Comparison of ENCODE assay signal across 10 cellular contexts in genomic region chr14:68940614-68941185, GRCh38. TPM values are rescaled to one million over a fixed set of nuclear protein-coding genes. Genes with fewer than 3 reads are reported as not detected.
A peak's percentile ranks its signal among the peaks of the same experiment; 100 is the strongest.
DNase-seq lines count a peak whose midpoint lies in the region; ATAC-seq and TF ChIP-seq lines count a peak whose summit lies in the region.
"Had no signal": no experiment of that assay in that cellular context is flagged by ENCODE, and none has a peak within 500 bp of the region (broad histone marks: within the 10 kb centered on the region; RNA-seq: fewer than 3 reads in every experiment).

No MANE protein-coding gene starts in this region.

- H3K27me3 ChIP-seq in IMR-90 (ENCODE audit: control insufficient read depth, insufficient read depth, low read length) (no peaks in the 10 kb centered on the region), body of pancreas (no peaks in the 10 kb centered on the region), mesendoderm (ENCODE audit: insufficient read depth, low read length, poor library complexity) (no peaks in the 10 kb centered on the region), thoracic aorta (replicated peaks; ENCODE audit: insufficient read depth) (no peaks in the 10 kb centered on the region)

- H4K5ac ChIP-seq in IMR-90 (ENCODE audit: low read depth, low read length) (peak overlapping the region; percentile 56), mesendoderm (ENCODE audit: low read length) (no peak overlapping the region)

- H3K23ac ChIP-seq in IMR-90 (ENCODE audit: low read depth, low read length) (peak overlapping the region; percentile 71; the same call in 1 of the 2 replicates), mesendoderm (ENCODE audit: low read length) (no peak overlapping the region)

- H4K8ac ChIP-seq in IMR-90 (ENCODE audit: low read depth in 2 of 2, low read length in 2 of 2) (peak overlapping the region; percentile 45 to 81; a peak in 3 of 4 replicates), mesendoderm (ENCODE audit: low read depth, low read length) (no peak overlapping the region)

- peaks cover 100% of the 10 kb centered on the region for H4K20me1 ChIP-seq in IMR-90 (ENCODE audit: insufficient read depth, low read length)

- H3K56ac ChIP-seq in IMR-90 (ENCODE audit: extremely low read depth, insufficient read depth, low read length): peak overlapping the region; percentile 12
- no peak overlapping the region for H3K56ac ChIP-seq in mesendoderm (ENCODE audit: low read length)

- no peak for TF ChIP-seq RAD21 in IMR-90 (IDR thresholded peaks at IDR 0.05; ENCODE audit: low read length)

- no peak overlapping the region for H2AK9ac ChIP-seq in IMR-90 (replicated peaks; ENCODE audit: low read depth, low read length, poor library complexity)

- no peak overlapping the region for H3K27ac Mint-ChIP-seq in activated CD4-positive, alpha-beta T cell treated with anti-CD3 and anti-CD28 coated beads, Interleukin-2, amount 10 ng/mL, durations not matched to agents 24 days and 14 days

- WGBS in IMR-90 (ENCODE audit: extremely low coverage in 2 of 2, insufficient read length in 1 of 2), 2 experiments: 50% methylated on average over 1 of the region's 3 CpGs; no CpG with 5 or more reads in 1 of the 2 experiments
- WGBS in body of pancreas, 2 donors: 84 to 85% methylated on average over 3 of the region's 3 CpGs
- no CpG with 5 or more reads among the region's 3 CpGs for WGBS in mesendoderm (ENCODE audit: extremely low coverage, insufficient coverage, low lambda C conversion rate)

- peaks cover 88% of the 10 kb centered on the region for H3K79me2 ChIP-seq in mesendoderm (ENCODE audit: control insufficient read depth, insufficient read depth, low read length)

- CTCF ChIA-PET in IMR-90 (lab: Yijun Ruan, JAX): interaction anchor here (0.7 to 1.5 kb wide), 4 partner anchors 11 to 153 kb away, joined by 3 to 4 read pairs (median 4); no protein-coding TSS in a partner anchor

- H3K4me2 ChIP-seq in IMR-90 (ENCODE audit: low read depth, low read length) (no peak overlapping the region), mesendoderm (ENCODE audit: low read length) (no peak overlapping the region)

- H3K9me3 ChIP-seq in IMR-90 (ENCODE audit: control insufficient read depth, insufficient read depth, low read length) (no peaks in the 10 kb centered on the region), body of pancreas (no peaks in the 10 kb centered on the region), thoracic aorta (no peaks in the 10 kb centered on the region)

- H3K79me1 ChIP-seq in IMR-90 (ENCODE audit: low read depth in 1 of 2, low read length in 2 of 2): peaks cover 0 to 75% of the 10 kb centered on the region in 2 experiments; a peak in 2 of 4 replicates
- H3K79me1 ChIP-seq in mesendoderm (ENCODE audit: low read length): peaks cover 28% of the 10 kb centered on the region

- POLR2A ChIA-PET in IMR-90 (lab: Charles Lee; ENCODE audit: unreplicated experiment): interaction anchor here (1.8 kb wide), 1 partner anchor 37 kb away, joined by 10 read pairs; no protein-coding TSS in a partner anchor

- H3K9me3 Mint-ChIP-seq in activated CD4-positive, alpha-beta T cell treated with anti-CD3 and anti-CD28 coated beads, Interleukin-2, amount 10 ng/mL, durations not matched to agents 24 days and 14 days: no peaks in the 10 kb centered on the region

- H3K9ac ChIP-seq in IMR-90 (ENCODE audit: low read depth, low read length) (peak overlapping the region; percentile 1; the same call in 1 of the 2 replicates), mesendoderm (ENCODE audit: low read length) (no peak overlapping the region)

- H2BK15ac ChIP-seq in IMR-90 (ENCODE audit: low read depth, low read length) (0 out of 3 replicates have a peak overlapping the region, but pooled peaks have one; percentile 16), mesendoderm (replicated peaks; ENCODE audit: low read depth) (no peak overlapping the region)

- intact Hi-C loops in IMR-90 (cut with micrococcal nuclease): loop anchor here (2.0 kb wide), 1 partner anchor 36 kb away; no protein-coding TSS in a partner anchor
- intact Hi-C loops in body of pancreas (cut with DNase I): no loop called here
- intact Hi-C loops in activated CD4-positive, alpha-beta T cell treated with anti-CD3 and anti-CD28 coated beads, Interleukin-2, amount 10 ng/mL, durations not matched to agents 24 days and 14 days (cut with micrococcal nuclease): no loop called here

- no peaks in the 10 kb centered on the region for H3K36me3 Mint-ChIP-seq in activated CD4-positive, alpha-beta T cell treated with anti-CD3 and anti-CD28 coated beads, Interleukin-2, amount 10 ng/mL, durations not matched to agents 24 days and 14 days (ENCODE audit: low read depth)

- H2BK5ac ChIP-seq in IMR-90 (ENCODE audit: low read depth, low read length, poor library complexity, severe bottlenecking) (peak overlapping the region; percentile 91), mesendoderm (ENCODE audit: low read length) (peak overlapping the region; percentile 43)

- H3K27ac ChIP-seq in IMR-90 (ENCODE audit: insufficient read depth, low read length): peak overlapping the region; percentile 63
- H3K27ac ChIP-seq in body of pancreas: peak overlapping the region; percentile 68 to 91 (median 89)
- H3K27ac ChIP-seq in mesendoderm (ENCODE audit: low read depth, low read length): peak overlapping the region; percentile 77
- H3K27ac ChIP-seq in thoracic aorta: peak overlapping the region; percentile 94 to 97

- in situ Hi-C loops in IMR-90 (cut with MboI; ENCODE audit: low sequenced_read_pairs): no loop called here

- DNase-seq in IMR-90 (no peak), body of pancreas (no peak), mesendoderm (no peak), thoracic aorta (ENCODE audit: low spot score) (no peak), medulla oblongata (ENCODE audit: extremely low spot score) (no peak)
- DNase-seq in activated CD4-positive, alpha-beta T cell treated with anti-CD3 and anti-CD28 coated beads, Interleukin-2, amount 10 ng/mL, durations not matched to agents 24 days and 14 days: no peak
- DNase-seq: DND-41; glutamatergic neuron; stimulated activated CD4-positive, alpha-beta T cell treated with anti-CD3 and anti-CD28 coated beads, Interleukin-1b, Interleukin-23, amount 100 ng/mL, for 48 hours had no signal

- H3K18ac ChIP-seq in IMR-90 (ENCODE audit: low read depth, low read length) (peak overlapping the region; percentile 48), mesendoderm (ENCODE audit: low read length) (peak overlapping the region; percentile 86)

- H3K4me1 Mint-ChIP-seq in activated CD4-positive, alpha-beta T cell treated with anti-CD3 and anti-CD28 coated beads, Interleukin-2, amount 10 ng/mL, durations not matched to agents 24 days and 14 days: peaks cover 15% of the 10 kb centered on the region

- no peaks in the 10 kb centered on the region for H3K27me3 Mint-ChIP-seq in activated CD4-positive, alpha-beta T cell treated with anti-CD3 and anti-CD28 coated beads, Interleukin-2, amount 10 ng/mL, durations not matched to agents 24 days and 14 days

- H3K9me1 ChIP-seq in IMR-90 (ENCODE audit: insufficient read depth, low read length): peaks cover 59% of the 10 kb centered on the region

- no TSS peak for BruUV-seq in IMR-90 (replicated peaks; lab: Mats Ljungman, UMichigan)

- H2BK20ac ChIP-seq in IMR-90 (ENCODE audit: low read depth, low read length): peak overlapping the region; percentile 72

- H2AK5ac ChIP-seq in IMR-90 (ENCODE audit: low read depth, low read length): peak overlapping the region; percentile 60
- no peak overlapping the region for H2AK5ac ChIP-seq in mesendoderm (ENCODE audit: low read length)

- ATAC-seq in IMR-90 (ENCODE audit: low read depth): no peak
- ATAC-seq in body of pancreas: no peak
- no peak for ATAC-seq in thoracic aorta (ENCODE audit: insufficient number of reproducible peaks, low FRiP score, low read depth)
- ATAC-seq in HG03565 (IDR thresholded peaks at IDR 0.05; ENCODE audit: unreplicated experiment): no peak

- TF ChIP-seq POLR2A in IMR-90 (IDR thresholded peaks at IDR 0.05; ENCODE audit: low read depth, low read length) (no peak), body of pancreas (IDR thresholded peaks at IDR 0.05) (no peak)

- H2AFZ ChIP-seq in IMR-90 (replicated peaks; ENCODE audit: low read length, poor library complexity): no peak overlapping the region

- H3K4me3 ChIP-seq in IMR-90 (ENCODE audit: insufficient read depth, low read depth, low read length) (no peak overlapping the region), body of pancreas (no peak overlapping the region), mesendoderm (ENCODE audit: low read length) (no peak overlapping the region), thoracic aorta (no peak overlapping the region)

- H3K4me1 ChIP-seq in IMR-90 (ENCODE audit: control insufficient read depth, insufficient read depth, low read length): peaks cover 71% of the 10 kb centered on the region
- H3K4me1 ChIP-seq in body of pancreas: peaks cover 100% of the 10 kb centered on the region
- peaks cover 53% of the 10 kb centered on the region for H3K4me1 ChIP-seq in mesendoderm (ENCODE audit: control insufficient read depth, low read depth, low read length)
- peaks cover 82 to 98% of the 10 kb centered on the region in 2 donors for H3K4me1 ChIP-seq in thoracic aorta (ENCODE audit: control insufficient read depth in 1 of 2, low read depth in 2 of 2)

- no peak overlapping the region for H3K4me3 Mint-ChIP-seq in activated CD4-positive, alpha-beta T cell treated with anti-CD3 and anti-CD28 coated beads, Interleukin-2, amount 10 ng/mL, durations not matched to agents 24 days and 14 days

- H3K4ac ChIP-seq in IMR-90 (ENCODE audit: low read depth, low read length) (peak overlapping the region; percentile 87), mesendoderm (ENCODE audit: low read depth, low read length) (peak overlapping the region; percentile 41)

- dilution Hi-C loops in IMR-90 (cut with HindIII; ENCODE audit: low sequenced_read_pairs, unreplicated experiment): no loop called here

- H3K36me3 ChIP-seq in IMR-90 (ENCODE audit: control insufficient read depth, insufficient read depth, low read length) (peaks cover 31% of the 10 kb centered on the region), body of pancreas (replicated peaks in 1 of 2; ENCODE audit: insufficient read depth in 1 of 2, low read depth in 2 of 2) (no peaks in the 10 kb centered on the region), mesendoderm (ENCODE audit: control insufficient read depth, insufficient read depth, low read length) (no peaks in the 10 kb centered on the region), thoracic aorta (no peaks in the 10 kb centered on the region)

- H2BK120ac ChIP-seq in IMR-90 (ENCODE audit: low read depth, low read length) (peak overlapping the region; percentile 81), mesendoderm (ENCODE audit: low read depth, low read length) (no peak overlapping the region)

- peak overlapping the region; percentile 88 for H3K14ac ChIP-seq in IMR-90 (replicated peaks; ENCODE audit: low read depth, low read length)

- peak overlapping the region; percentile 78 for H4K91ac ChIP-seq in IMR-90 (ENCODE audit: insufficient read depth, low read depth, low read length)

- no peak for TF ChIP-seq CTCF in IMR-90 (conservative IDR thresholded peaks at IDR 0.05; ENCODE audit: low read depth, low read length)
- no peak for TF ChIP-seq CTCF in body of pancreas (IDR thresholded peaks at IDR 0.05)
- TF ChIP-seq CTCF in thoracic aorta (IDR thresholded peaks at IDR 0.05): no peak

RNA-seq across cellular contexts. Expression of gene ACTN1, which starts 38.4 kb away (rescaled TPM):
- total RNA-seq in IMR-90 (2012; rRNA removed) (648 and 684 TPM in 2 replicates), body of pancreas (10 to 100 TPM; 84.8 to 93.6 TPM), thoracic aorta (1,000 to 10,000 TPM; 1,201 to 1,291 TPM)
- 766 and 895 TPM in 2 replicates for polyA plus RNA-seq in IMR-90 (2012; rRNA removed)
- 676 and 750 TPM in 2 replicates for polyA plus RNA-seq in IMR-90 (2012; cell fraction: cytosol; rRNA removed)
- polyA plus RNA-seq in IMR-90 (2012; cell fraction: nucleus; rRNA removed; ENCODE audit: low replicate concordance): 1,803 and 1,926 TPM in 2 replicates
- polyA plus RNA-seq in mesendoderm (2013, experiment 1 of 2): 242 TPM
- polyA plus RNA-seq in mesendoderm (2013, experiment 2 of 2): 251 TPM
- total RNA-seq in activated CD4-positive, alpha-beta T cell treated with anti-CD3 and anti-CD28 coated beads, Interleukin-2, amount 10 ng/mL, durations not matched to agents 24 days and 14 days: 44.9 and 52.6 TPM in 2 replicates
